Comparison of ENCODE assay signal across 13 cellular contexts in genomic region chr21:43925096-43925481, GRCh38.
DNase-seq lines count a peak whose midpoint lies in the region; ATAC-seq and TF ChIP-seq lines count a peak whose summit lies in the region.
"Had no signal": no experiment of that assay in that cellular context is flagged by ENCODE, and none has a peak within 500 bp of the region (broad histone marks: within the 10 kb centered on the region; RNA-seq: fewer than 3 reads in every experiment).

No MANE protein-coding gene starts in this region.

- WGBS in IMR-90 (ENCODE audit: extremely low coverage in 2 of 2, insufficient read length in 1 of 2), 2 experiments, result 80% methylated on average over 1 of the region's 13 CpGs; no CpG with 5 or more reads in 1 of the 2 experiments

- H3K9me1 ChIP-seq in IMR-90 (ENCODE audit: insufficient read depth, low read length), result peaks cover 15% of the 10 kb centered on the region; the same call in 1 of the 2 replicates

- H2BK5ac ChIP-seq in IMR-90 (ENCODE audit: low read depth, low read length, poor library complexity, severe bottlenecking), result no peak overlapping the region

- DNase-seq in IMR-90 (no peak), colonic mucosa (peak; percentile 79), left lobe of liver (ENCODE audit: low spot score) (peak; percentile 78), dedifferentiated amniotic fluid mesenchymal stem cell (ENCODE audit: extremely low spot score) (no peak), AG08396 (ENCODE audit: low spot score) (no peak)
- DNase-seq in stimulated activated CD4-positive, alpha-beta T cell treated with anti-CD3 and anti-CD28 coated beads, Interleukin-4, amount 100 ng/mL, for 24 hours, result no peak
- DNase-seq: Karpas-422; NCI-H187 treated with DMSO at 0.1 percent for 48 hours; SJCRH30; stimulated activated CD4-positive, alpha-beta T cell treated with anti-CD3 and anti-CD28 coated beads, Interleukin-4, amount 100 ng/mL, for 4 hours had no signal

- no peak overlapping the region for H4K91ac ChIP-seq in IMR-90 (ENCODE audit: insufficient read depth, low read depth, low read length)

- no peak overlapping the region for H3K9ac ChIP-seq in IMR-90 (ENCODE audit: low read depth, low read length)
- H3K9ac ChIP-seq in colonic mucosa (ENCODE audit: low read depth in 2 of 2, low read length in 2 of 2), result no peak overlapping the region
- H3K9ac ChIP-seq in skeletal muscle tissue (ENCODE audit: low read depth in 1 of 3, low read length in 3 of 3), result peak overlapping the region; percentile 28 to 79 (median 69)

- H3K14ac ChIP-seq in IMR-90 (replicated peaks; ENCODE audit: low read depth, low read length), result no peak overlapping the region

- H2BK120ac ChIP-seq in IMR-90 (ENCODE audit: low read depth, low read length), result no peak overlapping the region

- H4K5ac ChIP-seq in IMR-90 (ENCODE audit: low read depth, low read length), result no peak overlapping the region

- TF ChIP-seq POLR2A in IMR-90 (IDR thresholded peaks at IDR 0.05; ENCODE audit: low read depth, low read length), result no peak

- H3K4me3 ChIP-seq in IMR-90 (ENCODE audit: insufficient read depth, low read depth, low read length) (no peak overlapping the region), colonic mucosa (no peak overlapping the region), skeletal muscle tissue (ENCODE audit: low read length in 3 of 3) (peak overlapping the region in 2 of 3 donors; percentile 12 to 45)
- H3K4me3 ChIP-seq: SJCRH30 had no signal

- TF ChIP-seq RAD21 in IMR-90 (IDR thresholded peaks at IDR 0.05; ENCODE audit: low read length), result no peak

- H3K27me3 ChIP-seq in IMR-90 (ENCODE audit: control insufficient read depth, insufficient read depth, low read length) (no peaks in the 10 kb centered on the region), colonic mucosa (no peaks in the 10 kb centered on the region), skeletal muscle tissue (ENCODE audit: control insufficient read depth in 3 of 3, insufficient read depth in 3 of 3, low read length in 3 of 3) (no peaks in the 10 kb centered on the region)
- H3K27me3 ChIP-seq: SJCRH30 had no signal

- no peak for TF ChIP-seq CTCF in IMR-90 (conservative IDR thresholded peaks at IDR 0.05; ENCODE audit: low read depth, low read length)
- no peak for TF ChIP-seq CTCF in colonic mucosa (IDR thresholded peaks at IDR 0.05)

- no peak overlapping the region for H2AK5ac ChIP-seq in IMR-90 (ENCODE audit: low read depth, low read length)

- POLR2A ChIA-PET in IMR-90 (lab: Charles Lee; ENCODE audit: unreplicated experiment), result no interaction called here

- intact Hi-C loops in IMR-90 (cut with micrococcal nuclease), result no loop called here
- intact Hi-C loops in colonic mucosa (cut with DNase I), result no loop called here

- dilution Hi-C loops in IMR-90 (cut with HindIII; ENCODE audit: low sequenced_read_pairs, unreplicated experiment), result no loop called here

- H3K79me1 ChIP-seq in IMR-90 (ENCODE audit: low read depth in 1 of 2, low read length in 2 of 2), result peaks cover 20 to 86% of the 10 kb centered on the region in 2 experiments

- peaks cover 9% of the 10 kb centered on the region; the same call in 1 of the 2 replicates for H3K36me3 ChIP-seq in IMR-90 (ENCODE audit: control insufficient read depth, insufficient read depth, low read length)
- H3K36me3 ChIP-seq in colonic mucosa, result no peaks in the 10 kb centered on the region
- H3K36me3 ChIP-seq in skeletal muscle tissue (ENCODE audit: control insufficient read depth in 3 of 3, insufficient read depth in 3 of 3, low read length in 3 of 3), result peaks cover 0 to 7% (median 5%) of the 10 kb centered on the region in 3 donors
- H3K36me3 ChIP-seq: SJCRH30 had no signal

- in situ Hi-C loops in IMR-90 (cut with MboI; ENCODE audit: low sequenced_read_pairs), result no loop called here

- H3K23ac ChIP-seq in IMR-90 (ENCODE audit: low read depth, low read length), result no peak overlapping the region

- no TSS peak for BruUV-seq in IMR-90 (replicated peaks; lab: Mats Ljungman, UMichigan)

- H3K4ac ChIP-seq in IMR-90 (ENCODE audit: low read depth, low read length), result no peak overlapping the region

- no peak overlapping the region for H3K56ac ChIP-seq in IMR-90 (ENCODE audit: extremely low read depth, insufficient read depth, low read length)

- H3K27ac ChIP-seq in IMR-90 (ENCODE audit: insufficient read depth, low read length) (no peak overlapping the region), colonic mucosa (no peak overlapping the region), skeletal muscle tissue (ENCODE audit: low read depth, low read length) (peak overlapping the region; percentile 71)
- H3K27ac ChIP-seq: C4-2B, SJCRH30 had no signal

- H2BK20ac ChIP-seq in IMR-90 (ENCODE audit: low read depth, low read length), result no peak overlapping the region

- no peak overlapping the region for H3K4me2 ChIP-seq in IMR-90 (ENCODE audit: low read depth, low read length)

- H3K18ac ChIP-seq in IMR-90 (ENCODE audit: low read depth, low read length), result no peak overlapping the region

- H3K4me1 ChIP-seq in IMR-90 (ENCODE audit: control insufficient read depth, insufficient read depth, low read length) (peaks cover 7% of the 10 kb centered on the region), colonic mucosa (peaks cover 8% of the 10 kb centered on the region), skeletal muscle tissue (ENCODE audit: control insufficient read depth in 3 of 3, insufficient read depth in 3 of 3, low read length in 3 of 3) (peaks cover 66 to 89% (median 86%) of the 10 kb centered on the region in 3 donors)
- H3K4me1 ChIP-seq: SJCRH30 had no signal

- no peaks in the 10 kb centered on the region for H3K9me3 ChIP-seq in IMR-90 (ENCODE audit: control insufficient read depth, insufficient read depth, low read length)
- no peaks in the 10 kb centered on the region for H3K9me3 ChIP-seq in colonic mucosa
- H3K9me3 ChIP-seq in skeletal muscle tissue (ENCODE audit: control insufficient read depth in 3 of 3, low read length in 3 of 3), result no peaks in the 10 kb centered on the region
- H3K9me3 ChIP-seq: SJCRH30 had no signal

- peak overlapping the region; percentile 9 for H2AK9ac ChIP-seq in IMR-90 (replicated peaks; ENCODE audit: low read depth, low read length, poor library complexity)

- no peak overlapping the region for H4K8ac ChIP-seq in IMR-90 (ENCODE audit: low read depth in 2 of 2, low read length in 2 of 2)

- H4K20me1 ChIP-seq in IMR-90 (ENCODE audit: insufficient read depth, low read length), result peaks cover 56% of the 10 kb centered on the region

- H2AFZ ChIP-seq in IMR-90 (replicated peaks; ENCODE audit: low read length, poor library complexity), result peak overlapping the region; percentile 39

- CTCF ChIA-PET in IMR-90 (lab: Yijun Ruan, JAX), result no interaction called here

- no peak overlapping the region for H2BK15ac ChIP-seq in IMR-90 (ENCODE audit: low read depth, low read length)

- ATAC-seq in IMR-90 (ENCODE audit: low read depth) (no peak), left lobe of liver (peak; percentile 67)
- ATAC-seq: stimulated activated memory B cell treated with anti-CD40 and anti-IgM and Interleukin-4, amounts not matched to agents 10 μg/mL and 1 μg/mL and 100 μg/mL, for 72 hours had no signal

TF ChIP-seq in IMR-90, 13 proteins besides CTCF, POLR2A, EP300 and RAD21:
- no peak for TF ChIP-seq USF2 (IDR thresholded peaks at IDR 0.05; ENCODE audit: low read depth, low read length)
- TF ChIP-seq MAZ (IDR thresholded peaks at IDR 0.05; ENCODE audit: borderline replicate concordance, low read depth, low read length), result no peak
- TF ChIP-seq RCOR1 (IDR thresholded peaks at IDR 0.05; ENCODE audit: insufficient replicate concordance, low read length), result no peak
- TF ChIP-seq CEBPB (IDR thresholded peaks at IDR 0.05; ENCODE audit: low read depth, low read length), result no peak
- no peak for TF ChIP-seq RFX5 (IDR thresholded peaks at IDR 0.05; ENCODE audit: low read depth, low read length)
- no peak for TF ChIP-seq ELK1 (IDR thresholded peaks at IDR 0.05; ENCODE audit: borderline replicate concordance, low read depth, low read length)
- TF ChIP-seq FOS (IDR thresholded peaks at IDR 0.05; ENCODE audit: low read depth, low read length), result no peak
- no peak for TF ChIP-seq BHLHE40 (IDR thresholded peaks at IDR 0.05; ENCODE audit: low read depth, low read length)
- TF ChIP-seq NFE2L2 (IDR thresholded peaks at IDR 0.05; ENCODE audit: low read depth, low read length), result no peak
- no peak for TF ChIP-seq MXI1 (IDR thresholded peaks at IDR 0.05; ENCODE audit: borderline replicate concordance, low read depth, low read length)
- TF ChIP-seq SMC3 (IDR thresholded peaks at IDR 0.05; ENCODE audit: low read depth, low read length), result no peak
- TF ChIP-seq MAFK (IDR thresholded peaks at IDR 0.05; ENCODE audit: low read depth, low read length), result no peak
- TF ChIP-seq CHD1 (IDR thresholded peaks at IDR 0.05; ENCODE audit: low read depth, low read length), result no peak

Comparison
In these comparisons a context has a peak if more than half of its experiments do, and no peak if none do; other contexts are left out.
1. DNase-seq: peak in colonic mucosa (single experiment) and left lobe of liver (single experiment); none in IMR-90 (single experiment), dedifferentiated amniotic fluid mesenchymal stem cell (single experiment), stimulated activated CD4-positive, alpha-beta T cell treated with anti-CD3 and anti-CD28 coated beads, Interleukin-4, amount 100 ng/mL, for 24 hours (single experiment) and AG08396 (single experiment).
2. H3K4me3 ChIP-seq: peak in skeletal muscle tissue (2 of 3); none in IMR-90 (single experiment) and colonic mucosa (single experiment).
3. H3K9ac ChIP-seq: peak in skeletal muscle tissue (3 of 3); none in IMR-90 (single experiment) and colonic mucosa (0 of 2).